Comparison of ENCODE assay signal across 16 cellular contexts in genomic region chr4:7582313-7583096, GRCh38.
"Had no signal": no experiment of that assay in that cellular context is flagged by ENCODE, and none has a peak within 500 bp of the region (broad histone marks: within the 10 kb centered on the region; RNA-seq: fewer than 3 reads in every experiment).

No MANE protein-coding gene starts in this region.

- ATAC-seq: gastroesophageal sphincter; left colon; naive thymus-derived CD4-positive, alpha-beta T cell; sciatic nerve; stimulated activated naive B cell treated with anti-CD40 and anti-IgM and Interleukin-4, amounts not matched to agents 10 μg/mL and 1 μg/mL and 100 μg/mL, for 72 hours; stimulated activated naive CD8-positive, alpha-beta T cell treated with anti-CD3 and anti-CD28 coated beads, Interleukin-15, amount 100 ng/mL, for 72 hours had no signal

- H3K27me3 Mint-ChIP-seq: stimulated activated naive B cell treated with anti-CD40 and anti-IgM and Interleukin-4, amounts not matched to agents 10 μg/mL and 1 μg/mL and 100 μg/mL, for 72 hours; stimulated activated naive CD8-positive, alpha-beta T cell treated with anti-CD3 and anti-CD28 coated beads, Interleukin-15, amount 100 ng/mL, for 72 hours had no signal

- H3K4me3 Mint-ChIP-seq: naive thymus-derived CD4-positive, alpha-beta T cell; nephron progenitor cell; stimulated activated naive B cell treated with anti-CD40 and anti-IgM and Interleukin-4, amounts not matched to agents 10 μg/mL and 1 μg/mL and 100 μg/mL, for 72 hours; stimulated activated naive CD8-positive, alpha-beta T cell treated with anti-CD3 and anti-CD28 coated beads, Interleukin-15, amount 100 ng/mL, for 72 hours had no signal

- DNase-seq: colonic mucosa; dermis blood vessel endothelial cell; esophagus squamous epithelium; foreskin fibroblast; head of caudate nucleus; left colon; mammary epithelial cell; naive thymus-derived CD4-positive, alpha-beta T cell; nephron progenitor cell; stimulated activated CD4-positive, alpha-beta T cell treated with anti-CD3 and anti-CD28 coated beads, Interleukin-2, amount 100 ng/mL, for 24 hours; stimulated activated CD4-positive, alpha-beta T cell treated with anti-CD3 and anti-CD28 coated beads, Interleukin-4, amount 100 ng/mL, for 4 hours; stimulated activated naive B cell treated with anti-CD40 and anti-IgM and Interleukin-4, amounts not matched to agents 10 μg/mL and 1 μg/mL and 100 μg/mL, for 72 hours; stimulated activated naive CD8-positive, alpha-beta T cell treated with anti-CD3 and anti-CD28 coated beads, Interleukin-15, amount 100 ng/mL, for 72 hours; transverse colon had no signal

- H3K4me1 Mint-ChIP-seq: naive thymus-derived CD4-positive, alpha-beta T cell; stimulated activated naive B cell treated with anti-CD40 and anti-IgM and Interleukin-4, amounts not matched to agents 10 μg/mL and 1 μg/mL and 100 μg/mL, for 72 hours; stimulated activated naive CD8-positive, alpha-beta T cell treated with anti-CD3 and anti-CD28 coated beads, Interleukin-15, amount 100 ng/mL, for 72 hours had no signal

- H3K27ac Mint-ChIP-seq: naive thymus-derived CD4-positive, alpha-beta T cell; nephron progenitor cell; stimulated activated naive B cell treated with anti-CD40 and anti-IgM and Interleukin-4, amounts not matched to agents 10 μg/mL and 1 μg/mL and 100 μg/mL, for 72 hours; stimulated activated naive CD8-positive, alpha-beta T cell treated with anti-CD3 and anti-CD28 coated beads, Interleukin-15, amount 100 ng/mL, for 72 hours had no signal
